ENCODE assay signal across 8 cellular contexts in the genomic region with DNA sequence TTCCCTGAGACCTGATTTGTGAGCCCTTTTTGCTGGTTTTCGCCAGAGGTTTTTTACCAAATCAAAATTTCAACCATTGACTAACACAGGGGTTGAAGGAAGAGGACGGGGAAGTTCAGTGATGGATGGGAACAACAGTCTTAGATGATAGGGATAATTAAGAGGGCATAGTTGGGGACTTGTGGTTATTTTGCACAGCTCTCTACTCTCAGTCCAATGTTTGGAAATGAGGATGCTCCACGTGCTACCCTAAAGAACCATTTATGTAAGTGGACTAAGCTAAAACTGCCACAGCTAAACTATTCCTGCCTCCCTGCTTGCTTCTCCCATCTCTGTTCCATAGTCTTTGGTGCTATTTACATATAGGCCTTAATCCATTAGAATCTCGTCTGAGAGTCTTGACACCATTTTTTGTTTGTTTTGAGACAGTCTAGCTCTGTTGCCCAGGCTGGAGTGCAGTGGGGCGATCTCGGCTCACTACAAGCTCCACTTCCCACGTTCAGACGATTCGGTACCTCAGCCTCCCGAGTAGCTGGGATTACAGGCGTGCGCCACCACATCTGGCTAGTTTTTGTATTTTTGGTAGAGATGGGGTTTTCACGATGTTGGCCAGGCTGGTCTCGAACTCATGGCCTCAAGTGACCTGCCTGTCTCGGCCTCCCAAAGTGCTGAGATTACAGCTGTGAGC.
A peak's percentile ranks its signal among the peaks of the same experiment; 100 is the strongest.
DNase-seq lines count a peak whose midpoint lies in the region; ATAC-seq, FAIRE-seq and TF ChIP-seq lines count a peak whose summit lies in the region.

No MANE protein-coding gene starts in this region.

- H3K27me3 ChIP-seq in RWPE2 (ENCODE audit: insufficient read depth, poor library complexity, severe bottlenecking) = no peaks in the 10 kb centered on the region

- H3K9me3 ChIP-seq in RWPE2 (ENCODE audit: severe bottlenecking) = no peaks in the 10 kb centered on the region

- H3K36me3 ChIP-seq in RWPE2 (ENCODE audit: low read depth) = peaks cover 41% of the 10 kb centered on the region

- H3K4me3 ChIP-seq in RWPE2 (ENCODE audit: severe bottlenecking) (peak overlapping the region; percentile 73), fibroblast of mammary gland (ENCODE audit: control insufficient read depth, low read depth, low read length) (peak overlapping the region; percentile 38), retinal pigment epithelial cell (ENCODE audit: low read length) (peak overlapping the region; percentile 48)

- TF ChIP-seq CTCF in RWPE2 (IDR thresholded peaks at IDR 0.05; ENCODE audit: poor library complexity, severe bottlenecking) (no peak), fibroblast of mammary gland (conservative IDR thresholded peaks at IDR 0.05; ENCODE audit: control insufficient read depth, insufficient read depth, low read depth, low read length) (no peak), retinal pigment epithelial cell (conservative IDR thresholded peaks at IDR 0.05; ENCODE audit: low read depth, low read length) (no peak)

- ATAC-seq in RWPE2 (ENCODE audit: low read depth) (no peak), HG03521 (IDR thresholded peaks at IDR 0.05; ENCODE audit: unreplicated experiment) (no peak)

- peak; percentile 8 for FAIRE-seq in GM19239 (lab: Jason Lieb, UNC)

- H3K27ac ChIP-seq in RWPE2 (ENCODE audit: poor library complexity, severe bottlenecking) = peak overlapping the region; percentile 100

- H3K4me1 ChIP-seq in RWPE2 (ENCODE audit: insufficient read depth, poor library complexity, severe bottlenecking) = peaks cover 18% of the 10 kb centered on the region

- DNase-seq in GM19239 (ENCODE audit: insufficient read length, low spot score) (no peak), RWPE2 (ENCODE audit: low spot score) (no peak), fibroblast of mammary gland (ENCODE audit: low read depth) (no peak), retinal pigment epithelial cell (ENCODE audit: low read depth) (no peak), GM19238 (ENCODE audit: insufficient read length, low spot score) (no peak), NK-92 (lab: John Stamatoyannopoulos, UW; ENCODE audit: unreplicated experiment) (no peak), NOMO-1 treated with dmso at 0.1 percent for 144 hours (lab: John Stamatoyannopoulos, UW; ENCODE audit: unreplicated experiment) (no peak)
